9 cellular contexts compared by ENCODE assay signal in the genomic region with DNA sequence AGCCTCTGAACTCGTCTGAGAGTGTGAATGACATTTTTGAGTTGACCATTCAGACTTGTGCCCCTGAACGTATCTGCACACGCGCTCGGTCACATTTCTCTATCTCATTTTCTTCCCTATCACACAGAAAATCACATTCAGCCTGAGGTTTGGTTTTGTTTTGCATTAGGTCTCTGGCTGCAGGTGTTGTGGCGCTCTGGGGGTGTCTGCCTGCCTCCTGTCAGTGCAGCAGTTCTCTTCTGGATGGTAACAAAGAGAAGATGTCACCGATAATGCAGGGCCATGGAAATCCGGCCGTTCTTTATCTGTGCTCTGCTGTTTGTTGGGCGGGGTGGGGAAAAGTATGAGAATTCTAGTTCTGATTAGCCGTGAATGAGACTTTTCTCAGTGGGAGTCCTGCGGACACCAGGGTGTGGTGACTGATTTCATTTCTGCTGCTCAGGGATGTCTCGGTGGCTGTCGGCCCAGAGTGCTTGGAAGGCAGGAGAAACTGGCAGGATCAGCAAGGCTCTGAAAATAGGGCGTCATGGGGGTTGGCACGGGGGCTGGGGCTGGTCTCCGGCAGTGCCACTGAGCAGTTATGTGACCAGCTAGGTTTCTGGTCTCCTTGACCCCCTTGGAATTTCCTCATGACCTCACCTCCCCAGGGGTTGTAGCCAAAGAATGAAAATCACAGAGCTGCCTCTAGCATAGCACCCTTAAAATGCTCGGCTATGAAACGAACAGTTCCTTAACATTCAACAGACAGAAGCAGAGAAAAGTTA. TPM values are rescaled to one million over a fixed set of nuclear protein-coding genes. Genes with fewer than 3 reads are reported as not detected.
DNase-seq lines count a peak whose midpoint lies in the region; ATAC-seq, FAIRE-seq and TF ChIP-seq lines count a peak whose summit lies in the region.
"Had no signal": no experiment of that assay in that cellular context is flagged by ENCODE, and none has a peak within 500 bp of the region (broad histone marks: within the 10 kb centered on the region; RNA-seq: fewer than 3 reads in every experiment).

No MANE protein-coding gene starts in this region.

- DNase-seq in AG08395 (ENCODE audit: low spot score) (peak; percentile 77), SK-N-SH (peak; percentile 79), globus pallidus (ENCODE audit: low spot score) (peak; percentile 52), urothelium cell line (ENCODE audit: low spot score) (no peak), MV-4-11 (lab: John Stamatoyannopoulos, UW) (no peak)
- DNase-seq: COR-L47 had no signal

- TF ChIP-seq CTCF in SK-N-SH (IDR thresholded peaks at IDR 0.05) = no peak

- H3K27ac ChIP-seq in SK-N-SH (ENCODE audit: low read depth in 2 of 2, low read length in 1 of 2) = peak overlapping the region; percentile 58 to 80

- peak overlapping the region; percentile 78 for H3K4me2 ChIP-seq in SK-N-SH

- H3K9me3 ChIP-seq in SK-N-SH (no peaks in the 10 kb centered on the region), neuron (ENCODE audit: low read length) (peaks cover 4% of the 10 kb centered on the region)

- H3K9ac ChIP-seq in SK-N-SH = peak overlapping the region; percentile 34; the same call in 1 of the 2 replicates

- H2AFZ ChIP-seq in SK-N-SH (ENCODE audit: low read depth) (peak overlapping the region; percentile 41; the same call in 1 of the 2 replicates), neuron (ENCODE audit: low read depth, low read length) (peak overlapping the region; percentile 35)

- FAIRE-seq in urothelium cell line (lab: Jason Lieb, UNC) = no peak

- H3F3A ChIP-seq in SK-N-SH (replicated peaks; ENCODE audit: insufficient read depth) = peaks cover 7% of the 10 kb centered on the region

- ATAC-seq in GM18870 (IDR thresholded peaks at IDR 0.05; ENCODE audit: unreplicated experiment) (no peak), GM19395 (IDR thresholded peaks at IDR 0.05; ENCODE audit: unreplicated experiment) (no peak)

- H3K27me3 ChIP-seq in SK-N-SH (ENCODE audit: insufficient read depth) (no peaks in the 10 kb centered on the region), neuron (ENCODE audit: insufficient read depth, low read length) (no peaks in the 10 kb centered on the region)

- no peaks in the 10 kb centered on the region for H3K9me2 ChIP-seq in SK-N-SH

- peak in 1 of 2 experiments; percentile 90; a peak in 2 of 4 replicates for TF ChIP-seq EP300 in SK-N-SH (IDR thresholded peaks at IDR 0.05; ENCODE audit: borderline replicate concordance in 1 of 2, low read depth in 1 of 2, low read length in 1 of 2)

- 42% methylated on average over 14 of the region's 19 CpGs for WGBS in SK-N-SH (ENCODE audit: low lambda C conversion rate)

- H4K20me1 ChIP-seq in SK-N-SH (ENCODE audit: insufficient read depth) = no peaks in the 10 kb centered on the region; the same call in 1 of the 2 replicates

- no peaks in the 10 kb centered on the region for H3K36me3 ChIP-seq in SK-N-SH (replicated peaks in 1 of 2; ENCODE audit: control insufficient read depth in 1 of 2, insufficient read depth in 2 of 2, low read length in 1 of 2)
- H3K36me3 ChIP-seq in neuron (ENCODE audit: insufficient read depth, low read length) = peaks cover 6% of the 10 kb centered on the region

- POLR2A ChIA-PET in SK-N-SH (lab: Yijun Ruan, JAX) = no interaction called here

- CTCF ChIA-PET in SK-N-SH (lab: Yijun Ruan, JAX) = interaction anchor here (1.8 to 2.0 kb wide), 2 partner anchors 138 to 317 kb away, joined by 5 to 6 read pairs; no protein-coding TSS in a partner anchor

- peak; percentile 40; the same call in 1 of the 2 replicates for TF ChIP-seq RAD21 in SK-N-SH (IDR thresholded peaks at IDR 0.05; ENCODE audit: low read length)

- peak overlapping the region; percentile 17 to 43 for H3K4me3 ChIP-seq in SK-N-SH (ENCODE audit: low read depth in 2 of 2, low read length in 1 of 2)
- H3K4me3 ChIP-seq in neuron (ENCODE audit: low read length) = peak overlapping the region; percentile 31

- H3K4me1 ChIP-seq in SK-N-SH (ENCODE audit: control insufficient read depth in 1 of 2, insufficient read depth in 2 of 2, low read depth in 1 of 2, low read length in 1 of 2) = peaks cover 33 to 38% of the 10 kb centered on the region in 2 experiments
- H3K4me1 ChIP-seq in neuron (ENCODE audit: insufficient read depth, low read length) = peaks cover 38% of the 10 kb centered on the region

- peaks cover 74% of the 10 kb centered on the region; the same call in 1 of the 2 replicates for H3K79me2 ChIP-seq in SK-N-SH (ENCODE audit: insufficient read depth)

TF ChIP-seq in SK-N-SH, 30 proteins besides CTCF, POLR2A, EP300 and RAD21:
- TF ChIP-seq POLR2AphosphoS5 (IDR thresholded peaks at IDR 0.05; ENCODE audit: low read depth, low read length) = no peak
- TF ChIP-seq NFIC (IDR thresholded peaks at IDR 0.05; ENCODE audit: borderline replicate concordance) = peak; percentile 8; the same call in 1 of the 2 replicates
- peak; percentile 99 for TF ChIP-seq RCOR1 (IDR thresholded peaks at IDR 0.05; ENCODE audit: low read length)
- no peak for TF ChIP-seq JUND (IDR thresholded peaks at IDR 0.05)
- peak; percentile 91 for TF ChIP-seq CHD2 (IDR thresholded peaks at IDR 0.05; ENCODE audit: low read length, partially characterized antibody)
- peak; percentile 29; the same call in 1 of the 2 replicates for TF ChIP-seq RFX5 (IDR thresholded peaks at IDR 0.05; ENCODE audit: low read length)
- TF ChIP-seq FOXJ3 (CRISPR knock-in tag; IDR thresholded peaks at IDR 0.05) = peak; percentile 92
- no peak for TF ChIP-seq ELF1 (IDR thresholded peaks at IDR 0.05)
- TF ChIP-seq, protein P1, sequence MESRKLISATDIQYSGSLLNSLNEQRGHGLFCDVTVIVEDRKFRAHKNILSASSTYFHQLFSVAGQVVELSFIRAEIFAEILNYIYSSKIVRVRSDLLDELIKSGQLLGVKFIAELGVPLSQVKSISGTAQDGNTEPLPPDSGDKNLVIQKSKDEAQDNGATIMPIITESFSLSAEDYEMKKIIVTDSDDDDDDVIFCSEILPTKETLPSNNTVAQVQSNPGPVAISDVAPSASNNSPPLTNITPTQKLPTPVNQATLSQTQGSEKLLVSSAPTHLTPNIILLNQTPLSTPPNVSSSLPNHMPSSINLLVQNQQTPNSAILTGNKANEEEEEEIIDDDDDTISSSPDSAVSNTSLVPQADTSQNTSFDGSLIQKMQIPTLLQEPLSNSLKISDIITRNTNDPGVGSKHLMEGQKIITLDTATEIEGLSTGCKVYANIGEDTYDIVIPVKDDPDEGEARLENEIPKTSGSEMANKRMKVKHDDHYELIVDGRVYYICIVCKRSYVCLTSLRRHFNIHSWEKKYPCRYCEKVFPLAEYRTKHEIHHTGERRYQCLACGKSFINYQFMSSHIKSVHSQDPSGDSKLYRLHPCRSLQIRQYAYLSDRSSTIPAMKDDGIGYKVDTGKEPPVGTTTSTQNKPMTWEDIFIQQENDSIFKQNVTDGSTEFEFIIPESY (IDR thresholded peaks at IDR 0.05; ENCODE audit: borderline replicate concordance, low read depth) = no peak
- TF ChIP-seq PBX3 (IDR thresholded peaks at IDR 0.05) = 0 out of 2 replicates have a peak, but pooled peaks have one; percentile 15
- peak; percentile 84 for TF ChIP-seq MXI1 (IDR thresholded peaks at IDR 0.05; ENCODE audit: low read depth, low read length)
- TF ChIP-seq MAX (IDR thresholded peaks at IDR 0.05; ENCODE audit: low read depth) = no peak
- peak; percentile 100 for TF ChIP-seq GATA2 (CRISPR knock-in tag; IDR thresholded peaks at IDR 0.05)
TF ChIP-seq in SK-N-SH: peak in this region for 8.

RNA-seq across cellular contexts. Expression of gene RNF113B, which starts 5.1 kb away (rescaled TPM):
- polyA plus RNA-seq in SK-N-SH (2012; rRNA removed) = not detected in 2 replicates
- not detected in 2 replicates for polyA plus RNA-seq in SK-N-SH (2012; cell fraction: cytosol; rRNA removed)
- not detected in 2 replicates for polyA plus RNA-seq in SK-N-SH (2012; cell fraction: nucleus; rRNA removed)

RNA-seq across cellular contexts. Expression of gene FARP1, which starts 29.1 kb away (rescaled TPM):
- 10.6 and 12.0 TPM in 2 replicates for polyA plus RNA-seq in SK-N-SH (2012; rRNA removed)
- polyA plus RNA-seq in SK-N-SH (2012; cell fraction: cytosol; rRNA removed) = 12.2 and 17.4 TPM in 2 replicates
- 34.9 and 43.7 TPM in 2 replicates for polyA plus RNA-seq in SK-N-SH (2012; cell fraction: nucleus; rRNA removed)

Comparison
In these comparisons a context has a peak if more than half of its experiments do, and no peak if none do; other contexts are left out.
1. DNase-seq: peak in AG08395 (single experiment), SK-N-SH (single experiment) and globus pallidus (single experiment); none in urothelium cell line (single experiment) and MV-4-11 (single experiment).